Comparison of ENCODE assay signal across 7 cellular contexts in genomic region chr7:140656548-140657515, GRCh38. TPM values are rescaled to one million over a fixed set of nuclear protein-coding genes. Genes with fewer than 3 reads are reported as not detected.
DNase-seq lines count a peak whose midpoint lies in the region; ATAC-seq and TF ChIP-seq lines count a peak whose summit lies in the region.

No MANE protein-coding gene starts in this region.

- H3K27me3 Mint-ChIP-seq in activated naive CD4-positive, alpha-beta T cell treated with anti-CD3 and anti-CD28 coated beads for 36 hours (ENCODE audit: low read depth) = peaks cover 2% of the 10 kb centered on the region

- TF ChIP-seq CTCF in GM12865 (IDR thresholded peaks at IDR 0.05; ENCODE audit: insufficient read depth, low read depth, low read length, missing control alignments) = no peak

- intact Hi-C loops in activated naive CD4-positive, alpha-beta T cell treated with anti-CD3 and anti-CD28 coated beads for 36 hours (cut with micrococcal nuclease) = loop anchor here (1.0 kb wide), 2 partner anchors 16 to 355 kb away; no protein-coding TSS in a partner anchor
- intact Hi-C loops in right cardiac atrium (cut with DNase I) = no loop called here

- no peaks in the 10 kb centered on the region for H3K27me3 ChIP-seq in right cardiac atrium (ENCODE audit: control insufficient read depth, insufficient read depth)

- ATAC-seq in GM21723 (IDR thresholded peaks at IDR 0.05; ENCODE audit: unreplicated experiment) (peak; percentile 88), right cardiac atrium (peak; percentile 60 to 71)

- 48% methylated on average over 11 of the region's 11 CpGs for WGBS in right cardiac atrium

- CTCF ChIA-PET in activated naive CD4-positive, alpha-beta T cell treated with anti-CD3 and anti-CD28 coated beads for 36 hours (lab: Charles Lee) = interaction anchor here (0.6 to 1.0 kb wide), 3 partner anchors 139 to 356 kb away, joined by 3 to 4 read pairs (median 4); no protein-coding TSS in a partner anchor

- peaks cover 15% of the 10 kb centered on the region for H3K4me1 Mint-ChIP-seq in activated naive CD4-positive, alpha-beta T cell treated with anti-CD3 and anti-CD28 coated beads for 36 hours (ENCODE audit: low read depth)

- peak overlapping the region; percentile 21 for H3K4me3 ChIP-seq in GM12865 (ENCODE audit: low read depth, low read length)
- H3K4me3 ChIP-seq in right cardiac atrium (ENCODE audit: low read length) = peak overlapping the region; percentile 22

- H3K27ac ChIP-seq in right cardiac atrium (ENCODE audit: low read length) = peak overlapping the region; percentile 6

- H3K4me3 Mint-ChIP-seq in activated naive CD4-positive, alpha-beta T cell treated with anti-CD3 and anti-CD28 coated beads for 36 hours = peak overlapping the region; percentile 57

- H3K36me3 Mint-ChIP-seq in activated naive CD4-positive, alpha-beta T cell treated with anti-CD3 and anti-CD28 coated beads for 36 hours (ENCODE audit: low read depth) = no peaks in the 10 kb centered on the region

- H3K4me1 ChIP-seq in right cardiac atrium (ENCODE audit: control insufficient read depth, insufficient read depth, low read length) = peaks cover 6% of the 10 kb centered on the region

- no peaks in the 10 kb centered on the region for H3K9me3 ChIP-seq in right cardiac atrium (ENCODE audit: control insufficient read depth, low read length)

- DNase-seq in GM12865 (ENCODE audit: low read depth) = peak; percentile 74
- DNase-seq in LoVo (ENCODE audit: low spot score) = peak; percentile 73
- DNase-seq in activated naive CD4-positive, alpha-beta T cell treated with anti-CD3 and anti-CD28 coated beads for 36 hours = peak; percentile 74
- DNase-seq in right cardiac atrium = peak in 1 of 3 donors; percentile 61
- DNase-seq in stimulated activated CD4-positive, alpha-beta T cell treated with anti-CD3 and anti-CD28 coated beads, Interleukin-2, amount 100 ng/mL, for 24 hours = peak; percentile 37 to 45
- DNase-seq in NCI-H446 (lab: John Stamatoyannopoulos, UW) = no peak

- no peak overlapping the region for H3K27ac Mint-ChIP-seq in activated naive CD4-positive, alpha-beta T cell treated with anti-CD3 and anti-CD28 coated beads for 36 hours

- H3K9me3 Mint-ChIP-seq in activated naive CD4-positive, alpha-beta T cell treated with anti-CD3 and anti-CD28 coated beads for 36 hours = no peaks in the 10 kb centered on the region

RNA-seq across cellular contexts. Expression of gene ADCK2, which starts 15.9 kb away (rescaled TPM):
- 10 to 100 TPM; 22.1 TPM for total RNA-seq in activated naive CD4-positive, alpha-beta T cell treated with anti-CD3 and anti-CD28 coated beads for 36 hours
- total RNA-seq in right cardiac atrium = 10 to 100 TPM; 13.2 to 17.9 (median 14.9) TPM
- polyA plus RNA-seq in right cardiac atrium = 11.7 TPM

RNA-seq across cellular contexts. Expression of gene DENND2A, which starts 16.2 kb away (rescaled TPM):
- total RNA-seq in activated naive CD4-positive, alpha-beta T cell treated with anti-CD3 and anti-CD28 coated beads for 36 hours = not detected
- 10 to 100 TPM; 10.7 to 16.6 (median 12.3) TPM for total RNA-seq in right cardiac atrium
- polyA plus RNA-seq in right cardiac atrium = 8.7 TPM

RNA-seq across cellular contexts. Expression of gene NDUFB2, which starts 39.7 kb away (rescaled TPM):
- 100 to 1,000 TPM; 167 to 179 TPM for total RNA-seq in activated naive CD4-positive, alpha-beta T cell treated with anti-CD3 and anti-CD28 coated beads for 36 hours
- 100 to 1,000 TPM; 460 to 569 (median 505) TPM for total RNA-seq in right cardiac atrium
- polyA plus RNA-seq in right cardiac atrium = 860 TPM

Comparison
In these comparisons a context has a peak if more than half of its experiments do, and no peak if none do; other contexts are left out.
1. DNase-seq: peak in GM12865 (single experiment), LoVo (single experiment), activated naive CD4-positive, alpha-beta T cell treated with anti-CD3 and anti-CD28 coated beads for 36 hours (single experiment) and stimulated activated CD4-positive, alpha-beta T cell treated with anti-CD3 and anti-CD28 coated beads, Interleukin-2, amount 100 ng/mL, for 24 hours (2 of 2); none in NCI-H446 (0 of 2).
2. RNA of gene DENND2A, which starts 16.2 kb away (total RNA-seq): 10.7 to 16.6 TPM in right cardiac atrium; not detected in activated naive CD4-positive, alpha-beta T cell treated with anti-CD3 and anti-CD28 coated beads for 36 hours; every median in the first group is over 10 times any median in the second.